In the genomic region with DNA sequence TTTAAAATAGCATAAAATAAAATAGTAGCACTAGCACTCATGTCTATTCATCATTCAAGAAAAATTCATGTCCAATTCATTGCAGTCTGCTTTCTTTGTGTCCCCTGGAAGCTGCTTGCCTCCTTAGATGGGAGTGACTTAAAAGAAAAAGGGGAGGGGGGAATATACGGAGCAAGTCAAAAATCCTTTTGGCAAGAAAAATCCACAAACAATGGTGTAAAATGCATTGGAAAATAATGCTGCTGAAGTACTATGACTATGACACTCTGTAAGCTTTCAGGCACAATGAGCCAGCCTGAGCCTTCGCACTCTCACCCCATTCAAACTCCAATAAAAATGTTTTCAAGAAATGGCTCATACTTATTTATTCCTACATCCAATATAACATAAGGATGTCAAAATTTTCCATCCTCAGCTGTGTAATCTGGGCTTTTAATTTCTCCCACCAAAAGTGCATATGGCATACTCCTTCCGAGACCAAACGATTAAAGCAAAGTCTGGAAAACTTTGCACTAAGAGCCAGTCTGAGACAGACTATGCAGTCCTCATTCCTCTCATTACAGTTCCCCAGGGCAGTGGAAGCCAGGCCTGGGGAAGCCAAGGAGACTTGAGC, we compare ENCODE assay signal across 8 cellular contexts. TPM values are rescaled to one million over a fixed set of nuclear protein-coding genes. Genes with fewer than 3 reads are reported as not detected.
DNase-seq lines count a peak whose midpoint lies in the region; ATAC-seq lines count a peak whose summit lies in the region.

No MANE protein-coding gene starts in this region.

- no peaks in the 10 kb centered on the region for H3K9me3 ChIP-seq in right cardiac atrium (ENCODE audit: control insufficient read depth, low read length)

- peak; percentile 88 for DNase-seq in HT-29 (ENCODE audit: low spot score)
- no peak for DNase-seq in activated T-helper 2 cell treated with anti-CD3 and anti-CD28 coated beads, Interferon-gamma antibody, Interleukin-2, Interleukin-4, amounts not matched to agents 10 μg/mL and 5 μg/mL and 100 μg/mL, durations not matched to agents 14 hours and 24 hours and 36 hours (ENCODE audit: low spot score)
- no peak for DNase-seq in right cardiac atrium
- no peak for DNase-seq in skeletal muscle cell (ENCODE audit: low read depth)
- no peak for DNase-seq in NOMO-1 treated with dmso at 0.1 percent for 144 hours (lab: John Stamatoyannopoulos, UW; ENCODE audit: unreplicated experiment)
- no peak for DNase-seq in NOMO-1 treated with DMSO at 0.1 percent for 48 hours (lab: John Stamatoyannopoulos, UW; ENCODE audit: unreplicated experiment)
- DNase-seq in MV-4-11 (lab: John Stamatoyannopoulos, UW), result no peak
- DNase-seq in NCI-H2107 treated with DMSO at 0.1 percent for 48 hours (lab: John Stamatoyannopoulos, UW; ENCODE audit: unreplicated experiment), result no peak

- H3K27me3 ChIP-seq in right cardiac atrium (ENCODE audit: control insufficient read depth, insufficient read depth), result no peaks in the 10 kb centered on the region

- peak overlapping the region; percentile 93 for H3K27ac ChIP-seq in right cardiac atrium (ENCODE audit: low read length)

- H3K27ac Mint-ChIP-seq in activated T-helper 2 cell treated with anti-CD3 and anti-CD28 coated beads, Interferon-gamma antibody, Interleukin-2, Interleukin-4, amounts not matched to agents 10 μg/mL and 5 μg/mL and 100 μg/mL, durations not matched to agents 14 hours and 24 hours and 36 hours, result peak overlapping the region; percentile 99

- no peaks in the 10 kb centered on the region for H3K9me3 Mint-ChIP-seq in activated T-helper 2 cell treated with anti-CD3 and anti-CD28 coated beads, Interferon-gamma antibody, Interleukin-2, Interleukin-4, amounts not matched to agents 10 μg/mL and 5 μg/mL and 100 μg/mL, durations not matched to agents 14 hours and 24 hours and 36 hours

- H3K36me3 Mint-ChIP-seq in activated T-helper 2 cell treated with anti-CD3 and anti-CD28 coated beads, Interferon-gamma antibody, Interleukin-2, Interleukin-4, amounts not matched to agents 10 μg/mL and 5 μg/mL and 100 μg/mL, durations not matched to agents 14 hours and 24 hours and 36 hours (ENCODE audit: low read depth), result peaks cover 30% of the 10 kb centered on the region

- H3K4me3 ChIP-seq in right cardiac atrium (ENCODE audit: low read length) (peak overlapping the region; percentile 75), skeletal muscle cell (ENCODE audit: low read depth, low read length) (peak overlapping the region; percentile 82)

- no peaks in the 10 kb centered on the region for H3K27me3 Mint-ChIP-seq in activated T-helper 2 cell treated with anti-CD3 and anti-CD28 coated beads, Interferon-gamma antibody, Interleukin-2, Interleukin-4, amounts not matched to agents 10 μg/mL and 5 μg/mL and 100 μg/mL, durations not matched to agents 14 hours and 24 hours and 36 hours (ENCODE audit: low read depth)

- peaks cover 58% of the 10 kb centered on the region for H3K4me1 Mint-ChIP-seq in activated T-helper 2 cell treated with anti-CD3 and anti-CD28 coated beads, Interferon-gamma antibody, Interleukin-2, Interleukin-4, amounts not matched to agents 10 μg/mL and 5 μg/mL and 100 μg/mL, durations not matched to agents 14 hours and 24 hours and 36 hours (ENCODE audit: low read depth)

- peaks cover 12% of the 10 kb centered on the region for H3K4me1 ChIP-seq in right cardiac atrium (ENCODE audit: control insufficient read depth, insufficient read depth, low read length)

- intact Hi-C loops in activated T-helper 2 cell treated with anti-CD3 and anti-CD28 coated beads, Interferon-gamma antibody, Interleukin-2, Interleukin-4, amounts not matched to agents 10 μg/mL and 5 μg/mL and 100 μg/mL, durations not matched to agents 14 hours and 24 hours and 36 hours (cut with micrococcal nuclease), result loop anchor here (1.0 to 10.0 kb wide), 10 partner anchors 7 to 306 kb away; partner anchors contain the start of genes SMIM13 and TMEM170B
- intact Hi-C loops in right cardiac atrium (cut with DNase I), result loop anchor here in 2 of 4 donors (5.0 to 10.0 kb wide), 2 partner anchors 59 to 123 kb away; no protein-coding TSS in a partner anchor

- WGBS in right cardiac atrium, result 15% methylated on average over 4 of the region's 4 CpGs

- ATAC-seq in right cardiac atrium, result peak; percentile 78 to 80

- H3K4me3 Mint-ChIP-seq in activated T-helper 2 cell treated with anti-CD3 and anti-CD28 coated beads, Interferon-gamma antibody, Interleukin-2, Interleukin-4, amounts not matched to agents 10 μg/mL and 5 μg/mL and 100 μg/mL, durations not matched to agents 14 hours and 24 hours and 36 hours (ENCODE audit: low read depth), result peak overlapping the region; percentile 93

RNA-seq across cellular contexts. Expression of gene NEDD9, which starts 0.8 kb away (rescaled TPM):
- 35.4 and 36.4 TPM in 2 replicates for total RNA-seq in HT-29 (2014; rRNA removed; shearing (Covaris generic))
- total RNA-seq in activated T-helper 2 cell treated with anti-CD3 and anti-CD28 coated beads, Interferon-gamma antibody, Interleukin-2, Interleukin-4, amounts not matched to agents 10 μg/mL and 5 μg/mL and 100 μg/mL, durations not matched to agents 14 hours and 24 hours and 36 hours, result 34.5 and 35.0 TPM in 2 replicates
- 10 to 100 TPM; 21.8 to 38.0 (median 29.1) TPM for total RNA-seq in right cardiac atrium
- polyA plus RNA-seq in right cardiac atrium, result 20.9 TPM
